Comparison of ENCODE assay signal across 19 cellular contexts in genomic region chr21:33219300-33219699, GRCh38.
"Had no signal": no experiment of that assay in that cellular context is flagged by ENCODE, and none has a peak within 500 bp of the region (broad histone marks: within the 10 kb centered on the region; RNA-seq: fewer than 3 reads in every experiment).

No MANE protein-coding gene starts in this region.

- H3K9me3 ChIP-seq: esophagus squamous epithelium, thyroid gland, upper lobe of right lung had no signal

- H3K4me3 Mint-ChIP-seq: stimulated activated naive CD8-positive, alpha-beta T cell treated with anti-CD3 and anti-CD28 coated beads, Interleukin-15, Interleukin-2, amounts not matched to agents 100 ng/mL and 50 ng/mL, for 24 hours had no signal

- H3K27ac Mint-ChIP-seq: activated T-helper 2 cell treated with anti-CD3 and anti-CD28 coated beads, Interferon-gamma antibody, Interleukin-2, Interleukin-4, amounts not matched to agents 10 μg/mL and 5 μg/mL and 100 μg/mL, durations not matched to agents 14 hours and 24 hours and 36 hours had no signal

- H3K27me3 ChIP-seq: esophagus squamous epithelium, heart right ventricle, thyroid gland, upper lobe of right lung had no signal

- H3K4me3 ChIP-seq: coronary artery, esophagus squamous epithelium, heart right ventricle, thyroid gland, upper lobe of right lung had no signal

- FAIRE-seq: keratinocyte had no signal

- H2AFZ ChIP-seq: parathyroid adenoma had no signal

- H3K79me2 ChIP-seq: parathyroid adenoma had no signal

- H3K27ac ChIP-seq: coronary artery, esophagus squamous epithelium, heart right ventricle, parathyroid adenoma, thyroid gland, upper lobe of right lung had no signal

- H3K36me3 ChIP-seq: esophagus squamous epithelium, heart right ventricle, thyroid gland, upper lobe of right lung had no signal

- H3K4me1 ChIP-seq: parathyroid adenoma, thyroid gland had no signal

- H3K9ac ChIP-seq: parathyroid adenoma had no signal

- ATAC-seq: heart right ventricle, left colon, right cardiac atrium, SK-N-SH treated with all-trans-retinoic acid at 6 μM for 48 hours, upper lobe of right lung had no signal

- H3K27me3 Mint-ChIP-seq: stimulated activated naive CD8-positive, alpha-beta T cell treated with anti-CD3 and anti-CD28 coated beads, Interleukin-15, Interleukin-2, amounts not matched to agents 100 ng/mL and 50 ng/mL, for 24 hours had no signal

- DNase-seq: activated naive CD4-positive, alpha-beta T cell; activated T-cell treated with anti-CD3 and anti-CD28 coated beads, Interleukin-2, amount 50 U/mL, for 1 hour; cerebellar nuclear complex; esophagus squamous epithelium; heart right ventricle; left colon; mesenchymal stem cell; right cardiac atrium; stimulated activated CD4-positive, alpha-beta T cell treated with anti-CD3 and anti-CD28 coated beads, Interleukin-4, amount 100 ng/mL, for 24 hours; substantia nigra; T-helper 9 cell; thyroid gland; upper lobe of right lung had no signal
